2 cellular contexts compared by ENCODE assay signal in the genomic region with DNA sequence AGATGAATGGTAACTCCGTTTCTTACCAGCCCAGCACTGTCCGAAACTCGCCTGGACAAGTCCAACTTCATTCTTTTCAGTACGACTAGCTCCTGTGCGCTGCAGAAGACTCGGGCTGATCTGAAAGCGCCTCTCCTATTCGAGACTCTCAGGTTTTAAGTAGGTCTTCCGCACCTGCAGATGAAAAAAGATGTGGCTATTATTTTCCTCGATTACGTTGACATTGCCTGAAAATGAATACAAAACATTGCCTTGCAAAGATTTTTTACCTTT.
TF ChIP-seq lines count a peak whose summit lies in the region.

No MANE protein-coding gene starts in this region.

TF ChIP-seq in GM12878, 131 proteins besides CTCF, POLR2A, EP300 and RAD21:
- TF ChIP-seq, protein P1, sequence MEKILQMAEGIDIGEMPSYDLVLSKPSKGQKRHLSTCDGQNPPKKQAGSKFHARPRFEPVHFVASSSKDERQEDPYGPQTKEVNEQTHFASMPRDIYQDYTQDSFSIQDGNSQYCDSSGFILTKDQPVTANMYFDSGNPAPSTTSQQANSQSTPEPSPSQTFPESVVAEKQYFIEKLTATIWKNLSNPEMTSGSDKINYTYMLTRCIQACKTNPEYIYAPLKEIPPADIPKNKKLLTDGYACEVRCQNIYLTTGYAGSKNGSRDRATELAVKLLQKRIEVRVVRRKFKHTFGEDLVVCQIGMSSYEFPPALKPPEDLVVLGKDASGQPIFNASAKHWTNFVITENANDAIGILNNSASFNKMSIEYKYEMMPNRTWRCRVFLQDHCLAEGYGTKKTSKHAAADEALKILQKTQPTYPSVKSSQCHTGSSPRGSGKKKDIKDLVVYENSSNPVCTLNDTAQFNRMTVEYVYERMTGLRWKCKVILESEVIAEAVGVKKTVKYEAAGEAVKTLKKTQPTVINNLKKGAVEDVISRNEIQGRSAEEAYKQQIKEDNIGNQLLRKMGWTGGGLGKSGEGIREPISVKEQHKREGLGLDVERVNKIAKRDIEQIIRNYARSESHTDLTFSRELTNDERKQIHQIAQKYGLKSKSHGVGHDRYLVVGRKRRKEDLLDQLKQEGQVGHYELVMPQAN (conservative IDR thresholded peaks at IDR 0.05), result no peak
- TF ChIP-seq ETV6 (conservative IDR thresholded peaks at IDR 0.05 in 1 of 2, IDR thresholded peaks at IDR 0.05 in 1 of 2; ENCODE audit: borderline replicate concordance in 1 of 2, low read depth in 1 of 2) (no peak), MEF2A (IDR thresholded peaks at IDR 0.05; ENCODE audit: insufficient read depth, low read depth, low read length) (no peak), TAF1 (IDR thresholded peaks at IDR 0.05; ENCODE audit: borderline replicate concordance, low read depth, low read length) (no peak), MYB (IDR thresholded peaks at IDR 0.05; ENCODE audit: borderline replicate concordance, low read depth, low read length) (no peak), ZNF622 (IDR thresholded peaks at IDR 0.05) (no peak)

TF ChIP-seq in HepG2, 621 proteins besides CTCF, POLR2A, EP300 and RAD21:
- TF ChIP-seq NR2C2 (CRISPR knock-in tag; IDR thresholded peaks at IDR 0.05; ENCODE audit: borderline replicate concordance) (no peak), ZNF605 (CRISPR knock-in tag; IDR thresholded peaks at IDR 0.05) (no peak), SRF (IDR thresholded peaks at IDR 0.05; ENCODE audit: low read depth, low read length) (no peak), ZNF781 (CRISPR knock-in tag; IDR thresholded peaks at IDR 0.05; ENCODE audit: borderline replicate concordance, not compliant biosample characterization) (no peak), ZNF205 (CRISPR knock-in tag; IDR thresholded peaks at IDR 0.05) (no peak), ZBTB7A (CRISPR knock-in tag; IDR thresholded peaks at IDR 0.05) (no peak)
- TF ChIP-seq, protein P2, sequence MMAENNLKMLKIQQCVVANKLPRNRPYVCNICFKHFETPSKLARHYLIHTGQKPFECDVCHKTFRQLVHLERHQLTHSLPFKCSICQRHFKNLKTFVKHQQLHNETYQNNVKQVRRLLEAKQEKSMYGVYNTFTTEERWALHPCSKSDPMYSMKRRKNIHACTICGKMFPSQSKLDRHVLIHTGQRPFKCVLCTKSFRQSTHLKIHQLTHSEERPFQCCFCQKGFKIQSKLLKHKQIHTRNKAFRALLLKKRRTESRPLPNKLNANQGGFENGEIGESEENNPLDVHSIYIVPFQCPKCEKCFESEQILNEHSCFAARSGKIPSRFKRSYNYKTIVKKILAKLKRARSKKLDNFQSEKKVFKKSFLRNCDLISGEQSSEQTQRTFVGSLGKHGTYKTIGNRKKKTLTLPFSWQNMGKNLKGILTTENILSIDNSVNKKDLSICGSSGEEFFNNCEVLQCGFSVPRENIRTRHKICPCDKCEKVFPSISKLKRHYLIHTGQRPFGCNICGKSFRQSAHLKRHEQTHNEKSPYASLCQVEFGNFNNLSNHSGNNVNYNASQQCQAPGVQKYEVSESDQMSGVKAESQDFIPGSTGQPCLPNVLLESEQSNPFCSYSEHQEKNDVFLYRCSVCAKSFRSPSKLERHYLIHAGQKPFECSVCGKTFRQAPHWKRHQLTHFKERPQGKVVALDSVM (CRISPR knock-in tag; IDR thresholded peaks at IDR 0.05), result no peak
TF ChIP-seq in HepG2: peak in this region for 0.
